23 cellular contexts compared by ENCODE assay signal in genomic region chr20:7893019-7893730, GRCh38. TPM values are rescaled to one million over a fixed set of nuclear protein-coding genes. Genes with fewer than 3 reads are reported as not detected.
"Had no signal": no experiment of that assay in that cellular context is flagged by ENCODE, and none has a peak within 500 bp of the region (broad histone marks: within the 10 kb centered on the region; RNA-seq: fewer than 3 reads in every experiment).

No MANE protein-coding gene starts in this region.

- H3K9me3 ChIP-seq: gastroesophageal sphincter, lower lobe of right lung, spleen, upper lobe of left lung had no signal

- H3K4me1 Mint-ChIP-seq: activated B cell treated with CpG ODN at 0.5 μM for 24 hours; mesothelial cell of epicardium; neural crest cell; stimulated activated naive CD8-positive, alpha-beta T cell treated with anti-CD3 and anti-CD28 coated beads, Interleukin-15, amount 100 ng/mL, for 72 hours; T-cell had no signal

- H3K4me3 Mint-ChIP-seq: activated B cell treated with CpG ODN at 0.5 μM for 24 hours; activated CD8-positive, alpha-beta T cell treated with anti-CD3 and anti-CD28 coated beads for 36 hours; activated T-cell treated with anti-CD3 and anti-CD28 coated beads, Interleukin-2, amount 50 U/mL, for 4 hours; mesothelial cell of epicardium; neural crest cell; stimulated activated naive CD8-positive, alpha-beta T cell treated with anti-CD3 and anti-CD28 coated beads, Interleukin-15, amount 100 ng/mL, for 72 hours; T-cell had no signal

- H3K4me3 ChIP-seq: gastroesophageal sphincter, heart right ventricle, lower lobe of right lung, spleen, upper lobe of left lung had no signal

- H3K27me3 ChIP-seq: gastroesophageal sphincter, heart right ventricle, spleen, upper lobe of left lung had no signal

- H3K4me1 ChIP-seq: gastroesophageal sphincter, lower lobe of right lung, spleen, upper lobe of left lung had no signal

- H3K27ac Mint-ChIP-seq: activated B cell treated with CpG ODN at 0.5 μM for 24 hours; activated CD8-positive, alpha-beta T cell treated with anti-CD3 and anti-CD28 coated beads for 36 hours; activated naive CD4-positive, alpha-beta T cell treated with anti-CD3 and anti-CD28 coated beads, Interleukin-2, amount 50 U/mL, for 72 hours; mesothelial cell of epicardium; stimulated activated naive CD8-positive, alpha-beta T cell treated with anti-CD3 and anti-CD28 coated beads, Interleukin-15, amount 100 ng/mL, for 72 hours; T-cell had no signal

- ATAC-seq: activated CD8-positive, alpha-beta T cell treated with anti-CD3 and anti-CD28 coated beads for 36 hours; activated naive CD4-positive, alpha-beta T cell treated with anti-CD3 and anti-CD28 coated beads, Interleukin-2, amount 50 U/mL, for 72 hours; activated T-cell treated with anti-CD3 and anti-CD28 coated beads, Interleukin-2, amount 50 U/mL, for 4 hours; gastroesophageal sphincter; heart right ventricle; left colon; lower lobe of right lung; sciatic nerve; stimulated activated naive CD8-positive, alpha-beta T cell treated with anti-CD3 and anti-CD28 coated beads, Interleukin-15, amount 100 ng/mL, for 72 hours; T-cell had no signal

- H3K27ac ChIP-seq: gastroesophageal sphincter, heart right ventricle, lower lobe of right lung, spleen, upper lobe of left lung had no signal

- H3K27me3 Mint-ChIP-seq: stimulated activated naive CD8-positive, alpha-beta T cell treated with anti-CD3 and anti-CD28 coated beads, Interleukin-15, amount 100 ng/mL, for 72 hours had no signal

- DNase-seq: activated B cell treated with CpG ODN at 0.5 μM for 24 hours; activated CD4-positive, alpha-beta T cell treated with anti-CD3 and anti-CD28 coated beads for 48 hours; activated CD8-positive, alpha-beta T cell treated with anti-CD3 and anti-CD28 coated beads for 36 hours; activated effector memory CD4-positive, alpha-beta T cell treated with anti-CD3 and anti-CD28 coated beads, Interleukin-2, amount 50 U/mL, for 16 hours; activated T-cell treated with anti-CD3 and anti-CD28 coated beads, Interleukin-2, amount 50 U/mL, for 4 hours; amniotic stem cell; cortex of kidney; effector CD4-positive, alpha-beta T cell; heart right ventricle; left colon; lower lobe of right lung; spleen; stimulated activated naive CD8-positive, alpha-beta T cell treated with anti-CD3 and anti-CD28 coated beads, Interleukin-15, amount 100 ng/mL, for 72 hours; T-cell; upper lobe of left lung had no signal

- H3K36me3 Mint-ChIP-seq: mesothelial cell of epicardium, T-cell had no signal

- H3K9me3 Mint-ChIP-seq: activated CD8-positive, alpha-beta T cell treated with anti-CD3 and anti-CD28 coated beads for 36 hours; activated T-cell treated with anti-CD3 and anti-CD28 coated beads, Interleukin-2, amount 50 U/mL, for 4 hours; stimulated activated naive CD8-positive, alpha-beta T cell treated with anti-CD3 and anti-CD28 coated beads, Interleukin-15, amount 100 ng/mL, for 72 hours; T-cell had no signal

- H3K36me3 ChIP-seq: gastroesophageal sphincter, heart right ventricle, lower lobe of right lung, spleen, upper lobe of left lung had no signal

RNA-seq across cellular contexts. Expression of gene HAO1, which starts 47.1 kb away (rescaled TPM):
- total RNA-seq: activated B cell treated with CpG ODN at 0.5 μM for 24 hours; activated CD8-positive, alpha-beta T cell treated with anti-CD3 and anti-CD28 coated beads for 36 hours; activated naive CD4-positive, alpha-beta T cell treated with anti-CD3 and anti-CD28 coated beads, Interleukin-2, amount 50 U/mL, for 72 hours; activated T-cell treated with anti-CD3 and anti-CD28 coated beads, Interleukin-2, amount 50 U/mL, for 4 hours; gastroesophageal sphincter; heart right ventricle; left colon; lower lobe of right lung; mesothelial cell of epicardium; myocyte; neural crest cell; osteocyte; sciatic nerve; spleen; T-cell; temporal lobe had no signal
- polyA plus RNA-seq: heart right ventricle, spleen had no signal
